In genomic region chr17:30600830-30601494, GRCh38 we compare ENCODE assay signal across 8 cellular contexts.
DNase-seq lines count a peak whose midpoint lies in the region; ATAC-seq, FAIRE-seq and TF ChIP-seq lines count a peak whose summit lies in the region.

No MANE protein-coding gene starts in this region.

- POLR2A ChIA-PET in activated naive CD8-positive, alpha-beta T cell treated with anti-CD3 and anti-CD28 coated beads, Interleukin-2, amount 10 ng/mL, durations not matched to agents 7 days and 5 days (lab: Charles Lee): no interaction called here

- peak overlapping the region; percentile 56 for H3K9ac ChIP-seq in ES-I3 (ENCODE audit: low read depth, low read length)

- intact Hi-C loops in left ventricle myocardium inferior (cut with micrococcal nuclease): no loop called here

- peak; percentile 8 for DNase-seq in HCEC 1CT
- DNase-seq in NCI-H748 (lab: John Stamatoyannopoulos, UW; ENCODE audit: unreplicated experiment): peak; percentile 69
- DNase-seq in activated naive CD8-positive, alpha-beta T cell treated with anti-CD3 and anti-CD28 coated beads, Interleukin-2, amount 10 ng/mL, durations not matched to agents 7 days and 5 days: no peak
- DNase-seq in left ventricle myocardium inferior: no peak
- DNase-seq in progenitor cell of endocrine pancreas (ENCODE audit: low spot score, unreplicated experiment): no peak
- DNase-seq in middle frontal gyrus (ENCODE audit: extremely low spot score, low spot score): no peak
- DNase-seq in RCC 7860 (ENCODE audit: low spot score): no peak

- peak overlapping the region; percentile 88 for H3K27ac Mint-ChIP-seq in activated naive CD8-positive, alpha-beta T cell treated with anti-CD3 and anti-CD28 coated beads, Interleukin-2, amount 10 ng/mL, durations not matched to agents 7 days and 5 days
- peak overlapping the region; percentile 99 for H3K27ac Mint-ChIP-seq in progenitor cell of endocrine pancreas

- H3K9me3 Mint-ChIP-seq in activated naive CD8-positive, alpha-beta T cell treated with anti-CD3 and anti-CD28 coated beads, Interleukin-2, amount 10 ng/mL, durations not matched to agents 7 days and 5 days: no peaks in the 10 kb centered on the region
- H3K9me3 Mint-ChIP-seq in progenitor cell of endocrine pancreas (ENCODE audit: low read depth): peaks cover under 1% of the 10 kb centered on the region

- H3K27me3 Mint-ChIP-seq in activated naive CD8-positive, alpha-beta T cell treated with anti-CD3 and anti-CD28 coated beads, Interleukin-2, amount 10 ng/mL, durations not matched to agents 7 days and 5 days: peaks cover 11% of the 10 kb centered on the region
- no peaks in the 10 kb centered on the region for H3K27me3 Mint-ChIP-seq in progenitor cell of endocrine pancreas

- peak overlapping the region; percentile 96 for H3K4me3 Mint-ChIP-seq in activated naive CD8-positive, alpha-beta T cell treated with anti-CD3 and anti-CD28 coated beads, Interleukin-2, amount 10 ng/mL, durations not matched to agents 7 days and 5 days
- H3K4me3 Mint-ChIP-seq in progenitor cell of endocrine pancreas (ENCODE audit: low read depth): peak overlapping the region; percentile 97

- no peak for FAIRE-seq in RCC 7860 (lab: Jason Lieb, UNC)

- H3K27ac ChIP-seq in left ventricle myocardium inferior (replicated peaks): peak overlapping the region; percentile 98

- TF ChIP-seq CTCF in left ventricle myocardium inferior (IDR thresholded peaks at IDR 0.05; ENCODE audit: borderline replicate concordance) (no peak), progenitor cell of endocrine pancreas (IDR thresholded peaks at IDR 0.05; ENCODE audit: unreplicated experiment) (no peak)

- H3K4me1 Mint-ChIP-seq in activated naive CD8-positive, alpha-beta T cell treated with anti-CD3 and anti-CD28 coated beads, Interleukin-2, amount 10 ng/mL, durations not matched to agents 7 days and 5 days: peaks cover 14% of the 10 kb centered on the region
- H3K4me1 Mint-ChIP-seq in progenitor cell of endocrine pancreas (ENCODE audit: low read depth): peaks cover 18% of the 10 kb centered on the region

- no peaks in the 10 kb centered on the region for H3K9me3 ChIP-seq in ES-I3 (ENCODE audit: control insufficient read depth, insufficient read depth, low read length)
- H3K9me3 ChIP-seq in left ventricle myocardium inferior (replicated peaks): no peaks in the 10 kb centered on the region

- H3K36me3 Mint-ChIP-seq in activated naive CD8-positive, alpha-beta T cell treated with anti-CD3 and anti-CD28 coated beads, Interleukin-2, amount 10 ng/mL, durations not matched to agents 7 days and 5 days: peaks cover 3% of the 10 kb centered on the region
- H3K36me3 Mint-ChIP-seq in progenitor cell of endocrine pancreas (ENCODE audit: insufficient read depth): no peaks in the 10 kb centered on the region

- H3K4me3 ChIP-seq in left ventricle myocardium inferior: peak overlapping the region; percentile 79

- no peaks in the 10 kb centered on the region for H3K4me1 ChIP-seq in ES-I3 (ENCODE audit: insufficient read depth, low read length)
- peaks cover 29% of the 10 kb centered on the region for H3K4me1 ChIP-seq in left ventricle myocardium inferior

- ATAC-seq in activated naive CD8-positive, alpha-beta T cell treated with anti-CD3 and anti-CD28 coated beads, Interleukin-2, amount 10 ng/mL, durations not matched to agents 7 days and 5 days (ENCODE audit: low read depth): peak; percentile 1

- H3K27me3 ChIP-seq in left ventricle myocardium inferior (ENCODE audit: low read depth): no peaks in the 10 kb centered on the region

- H3K36me3 ChIP-seq in ES-I3 (ENCODE audit: insufficient read depth, low read length): no peaks in the 10 kb centered on the region
- no peaks in the 10 kb centered on the region for H3K36me3 ChIP-seq in left ventricle myocardium inferior

Comparison
In these comparisons a context has a peak if more than half of its experiments do, and no peak if none do; other contexts are left out.
1. DNase-seq: peak in HCEC 1CT (single experiment) and NCI-H748 (single experiment); none in activated naive CD8-positive, alpha-beta T cell treated with anti-CD3 and anti-CD28 coated beads, Interleukin-2, amount 10 ng/mL, durations not matched to agents 7 days and 5 days (single experiment), left ventricle myocardium inferior (single experiment), progenitor cell of endocrine pancreas (single experiment), middle frontal gyrus (single experiment) and RCC 7860 (single experiment).